Comparison of ENCODE assay signal across 7 cellular contexts in the genomic region with DNA sequence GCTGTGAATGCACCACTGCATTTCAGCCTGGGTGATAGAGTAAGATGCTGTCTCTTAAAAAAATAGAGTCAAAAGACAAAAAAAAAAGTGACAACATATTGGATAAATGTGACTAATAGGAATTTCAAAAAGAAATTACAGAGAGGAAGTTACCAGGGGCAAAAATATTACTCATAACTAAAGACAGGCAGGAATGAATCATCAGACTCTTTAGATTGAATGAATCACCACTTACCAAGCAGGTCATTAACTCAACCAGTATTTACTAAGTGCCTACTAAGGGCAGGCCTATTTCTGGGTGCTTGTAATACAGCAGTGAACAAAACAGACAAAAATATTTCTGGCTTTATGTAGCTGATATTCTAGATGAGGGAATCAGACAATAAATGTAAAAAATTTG.
DNase-seq lines count a peak whose midpoint lies in the region; ATAC-seq, FAIRE-seq and TF ChIP-seq lines count a peak whose summit lies in the region.
"Not testable (repeated sequence)": the region's sequence is repeated elsewhere in the genome, so short reads cannot be mapped to it uniquely, and the experiment has no call there.

No MANE protein-coding gene starts in this region.

- not testable (repeated sequence) for H3K36me3 Mint-ChIP-seq in activated T-helper 17 cell treated with anti-CD3 and anti-CD28 coated beads, Interleukin-2, amount 50 U/mL, for 72 hours (ENCODE audit: low read depth)

- H3K4me1 Mint-ChIP-seq in activated T-helper 17 cell treated with anti-CD3 and anti-CD28 coated beads, Interleukin-2, amount 50 U/mL, for 72 hours, result not testable (repeated sequence)

- H4K20me1 ChIP-seq in SK-N-SH (ENCODE audit: insufficient read depth); keratinocyte (ENCODE audit: control insufficient read depth, extremely low read depth, insufficient read depth, low read length): not testable (repeated sequence)

- peak; percentile 94 for FAIRE-seq in keratinocyte (lab: Jason Lieb, UNC)

- CTCF ChIA-PET in SK-N-SH (lab: Yijun Ruan, JAX), result not testable (repeated sequence)

- H3K27ac ChIP-seq in SK-N-SH (ENCODE audit: low read depth in 2 of 2, low read length in 1 of 2); keratinocyte (ENCODE audit: control insufficient read depth, insufficient read depth, low read length): not testable (repeated sequence)

- dilution Hi-C loops in keratinocyte (cut with MboI; ENCODE audit: extremely low pct_ligation_motif_present, low sequenced_read_pairs), result not testable (repeated sequence)

- H3F3A ChIP-seq in SK-N-SH (replicated peaks; ENCODE audit: insufficient read depth), result not testable (repeated sequence)

- H3K27me3 ChIP-seq in SK-N-SH (ENCODE audit: insufficient read depth); keratinocyte (ENCODE audit: control insufficient read depth, extremely low read depth, insufficient read depth, low read length): not testable (repeated sequence)

- H3K9me3 Mint-ChIP-seq in activated T-helper 17 cell treated with anti-CD3 and anti-CD28 coated beads, Interleukin-2, amount 50 U/mL, for 72 hours, result not testable (repeated sequence)

- not testable (repeated sequence) for H3K27me3 Mint-ChIP-seq in activated T-helper 17 cell treated with anti-CD3 and anti-CD28 coated beads, Interleukin-2, amount 50 U/mL, for 72 hours

- H3K36me3 ChIP-seq in SK-N-SH (replicated peaks in 1 of 2; ENCODE audit: control insufficient read depth in 1 of 2, insufficient read depth in 2 of 2, low read length in 1 of 2); keratinocyte (ENCODE audit: control insufficient read depth in 2 of 2, extremely low read depth in 1 of 2, insufficient read depth in 2 of 2, low read length in 2 of 2): not testable (repeated sequence)

- H2AFZ ChIP-seq in SK-N-SH (ENCODE audit: low read depth); keratinocyte (ENCODE audit: control insufficient read depth, low read length): not testable (repeated sequence)

- not testable (repeated sequence) for H3K4me2 ChIP-seq in SK-N-SH; keratinocyte (ENCODE audit: control insufficient read depth, extremely low read depth, insufficient read depth, low read depth, low read length)

- not testable (repeated sequence) for H3K9me3 ChIP-seq in SK-N-SH; keratinocyte (ENCODE audit: control insufficient read depth, low read depth, low read length)

- not testable (repeated sequence) for H3K79me2 ChIP-seq in SK-N-SH (ENCODE audit: insufficient read depth); keratinocyte (ENCODE audit: control insufficient read depth, insufficient read depth, low read length)

- TF ChIP-seq EP300 in SK-N-SH (IDR thresholded peaks at IDR 0.05; ENCODE audit: borderline replicate concordance in 1 of 2, low read depth in 1 of 2, low read length in 1 of 2), result not testable (repeated sequence)

- H3K4me3 Mint-ChIP-seq in activated T-helper 17 cell treated with anti-CD3 and anti-CD28 coated beads, Interleukin-2, amount 50 U/mL, for 72 hours, result not testable (repeated sequence)

- TF ChIP-seq RAD21 in SK-N-SH (IDR thresholded peaks at IDR 0.05; ENCODE audit: low read length), result not testable (repeated sequence)

- POLR2A ChIA-PET in SK-N-SH (lab: Yijun Ruan, JAX), result not testable (repeated sequence)

- H3K9ac ChIP-seq in SK-N-SH; keratinocyte (ENCODE audit: control insufficient read depth, extremely low read depth, insufficient read depth, low read length): not testable (repeated sequence)

- not testable (repeated sequence) for H3K27ac Mint-ChIP-seq in activated T-helper 17 cell treated with anti-CD3 and anti-CD28 coated beads, Interleukin-2, amount 50 U/mL, for 72 hours

- TF ChIP-seq CTCF in SK-N-SH (IDR thresholded peaks at IDR 0.05); keratinocyte (optimal IDR thresholded peaks at IDR 0.05 in 1 of 3, IDR thresholded peaks at IDR 0.05 in 1 of 3, conservative IDR thresholded peaks at IDR 0.05 in 1 of 3; ENCODE audit: extremely low read depth in 1 of 3, insufficient read depth in 2 of 3, low read length in 3 of 3): not testable (repeated sequence)

- DNase-seq in SK-N-SH; keratinocyte (ENCODE audit: low read depth, low spot score): not testable (repeated sequence)

- ATAC-seq in GM18867 (IDR thresholded peaks at IDR 0.05; ENCODE audit: unreplicated experiment) (peak; percentile 61), GM21447 (IDR thresholded peaks at IDR 0.05; ENCODE audit: unreplicated experiment) (peak; percentile 50), HG02870 (IDR thresholded peaks at IDR 0.05; ENCODE audit: unreplicated experiment) (peak; percentile 72), HG03460 (IDR thresholded peaks at IDR 0.05; ENCODE audit: unreplicated experiment) (peak; percentile 59)
- ATAC-seq in activated T-helper 17 cell treated with anti-CD3 and anti-CD28 coated beads, Interleukin-2, amount 50 U/mL, for 72 hours (replicated peaks), result peak; percentile 91

- H3K9me2 ChIP-seq in SK-N-SH, result not testable (repeated sequence)

- not testable (repeated sequence) for H3K4me3 ChIP-seq in SK-N-SH (ENCODE audit: low read depth in 2 of 2, low read length in 1 of 2); keratinocyte (ENCODE audit: control insufficient read depth in 2 of 3, extremely low read depth in 1 of 3, insufficient read depth in 2 of 3, low read depth in 1 of 3, low read length in 3 of 3)

- not testable (repeated sequence) for H3K4me1 ChIP-seq in SK-N-SH (ENCODE audit: control insufficient read depth in 1 of 2, insufficient read depth in 2 of 2, low read depth in 1 of 2, low read length in 1 of 2); keratinocyte (ENCODE audit: control insufficient read depth, extremely low read depth, insufficient read depth, low read length)

- not testable (repeated sequence) for H3K9me1 ChIP-seq in keratinocyte (ENCODE audit: control insufficient read depth, extremely low read depth, insufficient read depth, low read length)

TF ChIP-seq in SK-N-SH, 30 proteins besides CTCF, POLR2A, EP300 and RAD21:
- peak; percentile 20; the same call in 1 of the 2 replicates for TF ChIP-seq FOSL2 (IDR thresholded peaks at IDR 0.05; ENCODE audit: borderline replicate concordance, low read depth)
TF ChIP-seq in SK-N-SH: peak in this region for 1; not testable (repeated sequence) for 29.
